8 cellular contexts compared by ENCODE assay signal in genomic region chrX:96372313-96373046, GRCh38.
DNase-seq lines count a peak whose midpoint lies in the region; ATAC-seq, FAIRE-seq and TF ChIP-seq lines count a peak whose summit lies in the region.

No MANE protein-coding gene starts in this region.

- ATAC-seq in GM19372 (IDR thresholded peaks at IDR 0.05; ENCODE audit: low read depth, unreplicated experiment) = peak; percentile 80
- ATAC-seq in upper lobe of left lung (ENCODE audit: low FRiP score in 2 of 2) = peak in 1 of 2 donors; percentile 60
- ATAC-seq in HG02970 (IDR thresholded peaks at IDR 0.05; ENCODE audit: low FRiP score, unreplicated experiment) = no peak

- peak; percentile 60 for TF ChIP-seq CTCF in NB4 (IDR thresholded peaks at IDR 0.05; ENCODE audit: low read depth, low read length)
- peak; percentile 62 for TF ChIP-seq CTCF in astrocyte (IDR thresholded peaks at IDR 0.05; ENCODE audit: insufficient read depth, low read depth, low read length)
- peak; percentile 19 to 56 (median 37) for TF ChIP-seq CTCF in upper lobe of left lung (IDR thresholded peaks at IDR 0.05)

- H3K36me3 ChIP-seq in astrocyte (ENCODE audit: insufficient read depth, low read length) (no peaks in the 10 kb centered on the region), upper lobe of left lung (no peaks in the 10 kb centered on the region)

- no peak overlapping the region for H3K27ac Mint-ChIP-seq in astrocyte (ENCODE audit: unreplicated experiment)

- no peaks in the 10 kb centered on the region for H3K27me3 Mint-ChIP-seq in astrocyte (ENCODE audit: low read depth, unreplicated experiment)

- H3K4me1 ChIP-seq in astrocyte (ENCODE audit: insufficient read depth, low read length) (no peaks in the 10 kb centered on the region), upper lobe of left lung (no peaks in the 10 kb centered on the region)

- peak; percentile 32 for FAIRE-seq in astrocyte (lab: Jason Lieb, UNC)

- H3K36me3 Mint-ChIP-seq in astrocyte (ENCODE audit: low read depth, unreplicated experiment) = no peaks in the 10 kb centered on the region

- H3K27me3 ChIP-seq in astrocyte (ENCODE audit: insufficient read depth, low read length) = no peaks in the 10 kb centered on the region
- H3K27me3 ChIP-seq in upper lobe of left lung = no peaks in the 10 kb centered on the region

- H3K4me2 ChIP-seq in astrocyte (ENCODE audit: low read length) = no peak overlapping the region

- TF ChIP-seq POLR2A in NB4 (IDR thresholded peaks at IDR 0.05; ENCODE audit: extremely low read depth, insufficient read length) (no peak), upper lobe of left lung (IDR thresholded peaks at IDR 0.05) (no peak)

- no peak overlapping the region for H3K4me3 ChIP-seq in NB4 (ENCODE audit: low read depth, low read length)
- H3K4me3 ChIP-seq in astrocyte (ENCODE audit: insufficient read depth, low read depth, low read length) = no peak overlapping the region
- H3K4me3 ChIP-seq in upper lobe of left lung = no peak overlapping the region

- H2AFZ ChIP-seq in astrocyte (ENCODE audit: low read depth, low read length) = no peak overlapping the region

- DNase-seq in AML-193 (lab: John Stamatoyannopoulos, UW) (peak; percentile 35 to 54), NB4 (ENCODE audit: low read depth) (peak; percentile 67), astrocyte (ENCODE audit: low read depth) (no peak), iris pigment epithelial cell (ENCODE audit: low read depth) (peak; percentile 63), upper lobe of left lung (no peak), NCI-H345 treated with DMSO at 0.1 percent for 48 hours (lab: John Stamatoyannopoulos, UW; ENCODE audit: unreplicated experiment) (no peak)

- WGBS in upper lobe of left lung, 2 donors = 29 to 34% methylated on average over 4 to 7 of the region's 7 CpGs

- H4K20me1 ChIP-seq in astrocyte (ENCODE audit: insufficient read depth, low read length) = no peaks in the 10 kb centered on the region

- no peaks in the 10 kb centered on the region for H3K4me1 Mint-ChIP-seq in astrocyte (ENCODE audit: low read depth, unreplicated experiment)

- no peak overlapping the region for H3K4me3 Mint-ChIP-seq in astrocyte (ENCODE audit: unreplicated experiment)

- H3K27ac ChIP-seq in astrocyte (ENCODE audit: low read depth, low read length) (no peak overlapping the region), upper lobe of left lung (no peak overlapping the region)

- H3K9ac ChIP-seq in astrocyte (ENCODE audit: low read length) = no peak overlapping the region

- no peaks in the 10 kb centered on the region for H3K9me3 Mint-ChIP-seq in astrocyte (ENCODE audit: unreplicated experiment)

- no peaks in the 10 kb centered on the region for H3K9me3 ChIP-seq in astrocyte (ENCODE audit: insufficient read depth, low read depth, low read length)
- no peaks in the 10 kb centered on the region for H3K9me3 ChIP-seq in upper lobe of left lung

- no peak for TF ChIP-seq EP300 in upper lobe of left lung (IDR thresholded peaks at IDR 0.05)

- H3K79me2 ChIP-seq in astrocyte (ENCODE audit: insufficient read depth, low read length) = no peaks in the 10 kb centered on the region

Comparison
In these comparisons a context has a peak if more than half of its experiments do, and no peak if none do; other contexts are left out.
1. DNase-seq: peak in AML-193 (2 of 2), NB4 (single experiment) and iris pigment epithelial cell (single experiment); none in astrocyte (single experiment), upper lobe of left lung (0 of 2) and NCI-H345 treated with DMSO at 0.1 percent for 48 hours (single experiment).
2. Peak in every context shown above with its lines, with median percentiles within 50 percentile points of each other: CTCF ChIP-seq.